Comparison of ENCODE assay signal across 1 cellular context in the genomic region with DNA sequence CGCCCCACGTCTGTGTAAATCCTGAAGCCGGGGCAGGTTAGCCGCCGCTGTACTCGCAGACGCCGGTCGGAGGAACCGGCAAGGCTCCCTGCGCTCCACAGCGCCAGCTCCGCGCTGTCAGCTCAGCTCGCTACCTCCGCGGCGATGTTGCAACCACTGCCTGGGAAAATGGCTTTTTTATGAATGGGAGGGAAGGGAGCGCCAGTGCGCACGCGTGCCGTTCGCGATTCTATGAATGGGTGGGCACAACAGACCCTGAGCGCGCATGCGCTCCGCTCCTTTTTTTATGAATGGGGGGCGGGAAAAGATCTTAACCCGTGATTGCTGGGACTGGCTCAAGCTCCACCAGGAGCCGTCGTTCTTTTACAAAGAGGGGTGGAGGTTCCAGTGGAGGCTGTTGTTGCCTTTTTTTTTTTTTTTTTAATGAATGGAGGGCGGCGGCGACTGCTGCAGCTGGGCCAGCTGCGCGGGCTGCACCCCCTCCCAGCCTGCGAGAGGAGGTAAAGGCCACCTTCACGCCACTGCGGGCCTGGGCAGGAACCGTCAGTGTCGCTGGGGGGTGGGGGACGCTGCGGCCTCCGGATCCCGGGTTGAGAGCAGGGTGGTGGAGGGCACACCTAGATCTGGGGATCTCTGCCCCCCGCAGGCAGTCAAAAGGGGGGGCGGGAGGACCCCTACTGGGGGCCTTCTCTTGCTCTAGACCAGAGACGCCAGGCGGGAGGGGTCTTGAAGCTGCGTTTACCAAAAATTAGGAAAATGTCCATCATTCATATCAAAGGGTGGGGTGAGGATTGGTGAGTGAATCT.
TF ChIP-seq lines count a peak whose summit lies in the region.

A gene with protein sequence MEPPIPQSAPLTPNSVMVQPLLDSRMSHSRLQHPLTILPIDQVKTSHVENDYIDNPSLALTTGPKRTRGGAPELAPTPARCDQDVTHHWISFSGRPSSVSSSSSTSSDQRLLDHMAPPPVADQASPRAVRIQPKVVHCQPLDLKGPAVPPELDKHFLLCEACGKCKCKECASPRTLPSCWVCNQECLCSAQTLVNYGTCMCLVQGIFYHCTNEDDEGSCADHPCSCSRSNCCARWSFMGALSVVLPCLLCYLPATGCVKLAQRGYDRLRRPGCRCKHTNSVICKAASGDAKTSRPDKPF (minus strand): TSS at position 151 of the 806 bp plus-strand sequence. CDS start 9,913 bp downstream, outside the sequence.

TF ChIP-seq in K562, 482 proteins besides CTCF, POLR2A, EP300 and RAD21 (continued from another document and continues in another):
- TF ChIP-seq, protein P1, sequence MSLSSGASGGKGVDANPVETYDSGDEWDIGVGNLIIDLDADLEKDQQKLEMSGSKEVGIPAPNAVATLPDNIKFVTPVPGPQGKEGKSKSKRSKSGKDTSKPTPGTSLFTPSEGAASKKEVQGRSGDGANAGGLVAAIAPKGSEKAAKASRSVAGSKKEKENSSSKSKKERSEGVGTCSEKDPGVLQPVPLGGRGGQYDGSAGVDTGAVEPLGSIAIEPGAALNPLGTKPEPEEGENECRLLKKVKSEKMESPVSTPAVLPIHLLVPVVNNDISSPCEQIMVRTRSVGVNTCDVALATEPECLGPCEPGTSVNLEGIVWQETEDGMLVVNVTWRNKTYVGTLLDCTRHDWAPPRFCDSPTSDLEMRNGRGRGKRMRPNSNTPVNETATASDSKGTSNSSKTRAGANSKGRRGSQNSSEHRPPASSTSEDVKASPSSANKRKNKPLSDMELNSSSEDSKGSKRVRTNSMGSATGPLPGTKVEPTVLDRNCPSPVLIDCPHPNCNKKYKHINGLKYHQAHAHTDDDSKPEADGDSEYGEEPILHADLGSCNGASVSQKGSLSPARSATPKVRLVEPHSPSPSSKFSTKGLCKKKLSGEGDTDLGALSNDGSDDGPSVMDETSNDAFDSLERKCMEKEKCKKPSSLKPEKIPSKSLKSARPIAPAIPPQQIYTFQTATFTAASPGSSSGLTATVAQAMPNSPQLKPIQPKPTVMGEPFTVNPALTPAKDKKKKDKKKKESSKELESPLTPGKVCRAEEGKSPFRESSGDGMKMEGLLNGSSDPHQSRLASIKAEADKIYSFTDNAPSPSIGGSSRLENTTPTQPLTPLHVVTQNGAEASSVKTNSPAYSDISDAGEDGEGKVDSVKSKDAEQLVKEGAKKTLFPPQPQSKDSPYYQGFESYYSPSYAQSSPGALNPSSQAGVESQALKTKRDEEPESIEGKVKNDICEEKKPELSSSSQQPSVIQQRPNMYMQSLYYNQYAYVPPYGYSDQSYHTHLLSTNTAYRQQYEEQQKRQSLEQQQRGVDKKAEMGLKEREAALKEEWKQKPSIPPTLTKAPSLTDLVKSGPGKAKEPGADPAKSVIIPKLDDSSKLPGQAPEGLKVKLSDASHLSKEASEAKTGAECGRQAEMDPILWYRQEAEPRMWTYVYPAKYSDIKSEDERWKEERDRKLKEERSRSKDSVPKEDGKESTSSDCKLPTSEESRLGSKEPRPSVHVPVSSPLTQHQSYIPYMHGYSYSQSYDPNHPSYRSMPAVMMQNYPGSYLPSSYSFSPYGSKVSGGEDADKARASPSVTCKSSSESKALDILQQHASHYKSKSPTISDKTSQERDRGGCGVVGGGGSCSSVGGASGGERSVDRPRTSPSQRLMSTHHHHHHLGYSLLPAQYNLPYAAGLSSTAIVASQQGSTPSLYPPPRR (CRISPR knock-in tag; IDR thresholded peaks at IDR 0.05; ENCODE audit: borderline replicate concordance): 0 out of 2 replicates have a peak, but pooled peaks have one; percentile 8
- no peak; the same call in 1 of the 2 replicates for TF ChIP-seq BCOR (IDR thresholded peaks at IDR 0.05)
- no peak for TF ChIP-seq RBM39 (optimal IDR thresholded peaks at IDR 0.05; ENCODE audit: low read depth, low read length)
- TF ChIP-seq, protein P2, sequence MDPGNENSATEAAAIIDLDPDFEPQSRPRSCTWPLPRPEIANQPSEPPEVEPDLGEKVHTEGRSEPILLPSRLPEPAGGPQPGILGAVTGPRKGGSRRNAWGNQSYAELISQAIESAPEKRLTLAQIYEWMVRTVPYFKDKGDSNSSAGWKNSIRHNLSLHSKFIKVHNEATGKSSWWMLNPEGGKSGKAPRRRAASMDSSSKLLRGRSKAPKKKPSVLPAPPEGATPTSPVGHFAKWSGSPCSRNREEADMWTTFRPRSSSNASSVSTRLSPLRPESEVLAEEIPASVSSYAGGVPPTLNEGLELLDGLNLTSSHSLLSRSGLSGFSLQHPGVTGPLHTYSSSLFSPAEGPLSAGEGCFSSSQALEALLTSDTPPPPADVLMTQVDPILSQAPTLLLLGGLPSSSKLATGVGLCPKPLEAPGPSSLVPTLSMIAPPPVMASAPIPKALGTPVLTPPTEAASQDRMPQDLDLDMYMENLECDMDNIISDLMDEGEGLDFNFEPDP (CRISPR knock-in tag; IDR thresholded peaks at IDR 0.05): no peak
- TF ChIP-seq, protein P3, sequence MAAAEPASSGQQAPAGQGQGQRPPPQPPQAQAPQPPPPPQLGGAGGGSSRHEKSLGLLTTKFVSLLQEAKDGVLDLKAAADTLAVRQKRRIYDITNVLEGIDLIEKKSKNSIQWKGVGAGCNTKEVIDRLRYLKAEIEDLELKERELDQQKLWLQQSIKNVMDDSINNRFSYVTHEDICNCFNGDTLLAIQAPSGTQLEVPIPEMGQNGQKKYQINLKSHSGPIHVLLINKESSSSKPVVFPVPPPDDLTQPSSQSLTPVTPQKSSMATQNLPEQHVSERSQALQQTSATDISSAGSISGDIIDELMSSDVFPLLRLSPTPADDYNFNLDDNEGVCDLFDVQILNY (CRISPR knock-in tag; IDR thresholded peaks at IDR 0.05): no peak
- peak; percentile 40 for TF ChIP-seq FOSL1 (tag; conservative IDR thresholded peaks at IDR 0.05)
- no peak for TF ChIP-seq NR2C2 (CRISPR knock-in tag; IDR thresholded peaks at IDR 0.05)
- TF ChIP-seq NR2C2 (tag; IDR thresholded peaks at IDR 0.05): peak; percentile 52; the same call in 1 of the 2 replicates
- TF ChIP-seq, protein P4, sequence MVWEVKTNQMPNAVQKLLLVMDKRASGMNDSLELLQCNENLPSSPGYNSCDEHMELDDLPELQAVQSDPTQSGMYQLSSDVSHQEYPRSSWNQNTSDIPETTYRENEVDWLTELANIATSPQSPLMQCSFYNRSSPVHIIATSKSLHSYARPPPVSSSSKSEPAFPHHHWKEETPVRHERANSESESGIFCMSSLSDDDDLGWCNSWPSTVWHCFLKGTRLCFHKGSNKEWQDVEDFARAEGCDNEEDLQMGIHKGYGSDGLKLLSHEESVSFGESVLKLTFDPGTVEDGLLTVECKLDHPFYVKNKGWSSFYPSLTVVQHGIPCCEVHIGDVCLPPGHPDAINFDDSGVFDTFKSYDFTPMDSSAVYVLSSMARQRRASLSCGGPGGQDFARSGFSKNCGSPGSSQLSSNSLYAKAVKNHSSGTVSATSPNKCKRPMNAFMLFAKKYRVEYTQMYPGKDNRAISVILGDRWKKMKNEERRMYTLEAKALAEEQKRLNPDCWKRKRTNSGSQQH (CRISPR knock-in tag; IDR thresholded peaks at IDR 0.05): no peak
- no peak for TF ChIP-seq MECOM (CRISPR knock-in tag; IDR thresholded peaks at IDR 0.05)
- TF ChIP-seq, protein P5, sequence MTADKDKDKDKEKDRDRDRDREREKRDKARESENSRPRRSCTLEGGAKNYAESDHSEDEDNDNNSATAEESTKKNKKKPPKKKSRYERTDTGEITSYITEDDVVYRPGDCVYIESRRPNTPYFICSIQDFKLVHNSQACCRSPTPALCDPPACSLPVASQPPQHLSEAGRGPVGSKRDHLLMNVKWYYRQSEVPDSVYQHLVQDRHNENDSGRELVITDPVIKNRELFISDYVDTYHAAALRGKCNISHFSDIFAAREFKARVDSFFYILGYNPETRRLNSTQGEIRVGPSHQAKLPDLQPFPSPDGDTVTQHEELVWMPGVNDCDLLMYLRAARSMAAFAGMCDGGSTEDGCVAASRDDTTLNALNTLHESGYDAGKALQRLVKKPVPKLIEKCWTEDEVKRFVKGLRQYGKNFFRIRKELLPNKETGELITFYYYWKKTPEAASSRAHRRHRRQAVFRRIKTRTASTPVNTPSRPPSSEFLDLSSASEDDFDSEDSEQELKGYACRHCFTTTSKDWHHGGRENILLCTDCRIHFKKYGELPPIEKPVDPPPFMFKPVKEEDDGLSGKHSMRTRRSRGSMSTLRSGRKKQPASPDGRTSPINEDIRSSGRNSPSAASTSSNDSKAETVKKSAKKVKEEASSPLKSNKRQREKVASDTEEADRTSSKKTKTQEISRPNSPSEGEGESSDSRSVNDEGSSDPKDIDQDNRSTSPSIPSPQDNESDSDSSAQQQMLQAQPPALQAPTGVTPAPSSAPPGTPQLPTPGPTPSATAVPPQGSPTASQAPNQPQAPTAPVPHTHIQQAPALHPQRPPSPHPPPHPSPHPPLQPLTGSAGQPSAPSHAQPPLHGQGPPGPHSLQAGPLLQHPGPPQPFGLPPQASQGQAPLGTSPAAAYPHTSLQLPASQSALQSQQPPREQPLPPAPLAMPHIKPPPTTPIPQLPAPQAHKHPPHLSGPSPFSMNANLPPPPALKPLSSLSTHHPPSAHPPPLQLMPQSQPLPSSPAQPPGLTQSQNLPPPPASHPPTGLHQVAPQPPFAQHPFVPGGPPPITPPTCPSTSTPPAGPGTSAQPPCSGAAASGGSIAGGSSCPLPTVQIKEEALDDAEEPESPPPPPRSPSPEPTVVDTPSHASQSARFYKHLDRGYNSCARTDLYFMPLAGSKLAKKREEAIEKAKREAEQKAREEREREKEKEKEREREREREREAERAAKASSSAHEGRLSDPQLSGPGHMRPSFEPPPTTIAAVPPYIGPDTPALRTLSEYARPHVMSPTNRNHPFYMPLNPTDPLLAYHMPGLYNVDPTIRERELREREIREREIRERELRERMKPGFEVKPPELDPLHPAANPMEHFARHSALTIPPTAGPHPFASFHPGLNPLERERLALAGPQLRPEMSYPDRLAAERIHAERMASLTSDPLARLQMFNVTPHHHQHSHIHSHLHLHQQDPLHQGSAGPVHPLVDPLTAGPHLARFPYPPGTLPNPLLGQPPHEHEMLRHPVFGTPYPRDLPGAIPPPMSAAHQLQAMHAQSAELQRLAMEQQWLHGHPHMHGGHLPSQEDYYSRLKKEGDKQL (CRISPR knock-in tag; IDR thresholded peaks at IDR 0.05; ENCODE audit: borderline replicate concordance): no peak
- no peak for TF ChIP-seq HDAC6 (IDR thresholded peaks at IDR 0.05; ENCODE audit: low read depth, low read length)
- peak; percentile 55; the same call in 1 of the 2 replicates for TF ChIP-seq EP400 (IDR thresholded peaks at IDR 0.05)
- no peak for TF ChIP-seq HMBOX1 (IDR thresholded peaks at IDR 0.05)
- no peak for TF ChIP-seq ZNF24 (IDR thresholded peaks at IDR 0.05)
- peak; percentile 48 for TF ChIP-seq ETS1 (conservative IDR thresholded peaks at IDR 0.05; ENCODE audit: control insufficient read depth, low read depth, low read length)
- TF ChIP-seq SMAD1 (IDR thresholded peaks at IDR 0.05; ENCODE audit: low read depth, low read length, partially characterized antibody): peak; percentile 45
- no peak for TF ChIP-seq HNRNPK (IDR thresholded peaks at IDR 0.05; ENCODE audit: low read depth, low read length, poor library complexity, severe bottlenecking)
- TF ChIP-seq, protein P6, sequence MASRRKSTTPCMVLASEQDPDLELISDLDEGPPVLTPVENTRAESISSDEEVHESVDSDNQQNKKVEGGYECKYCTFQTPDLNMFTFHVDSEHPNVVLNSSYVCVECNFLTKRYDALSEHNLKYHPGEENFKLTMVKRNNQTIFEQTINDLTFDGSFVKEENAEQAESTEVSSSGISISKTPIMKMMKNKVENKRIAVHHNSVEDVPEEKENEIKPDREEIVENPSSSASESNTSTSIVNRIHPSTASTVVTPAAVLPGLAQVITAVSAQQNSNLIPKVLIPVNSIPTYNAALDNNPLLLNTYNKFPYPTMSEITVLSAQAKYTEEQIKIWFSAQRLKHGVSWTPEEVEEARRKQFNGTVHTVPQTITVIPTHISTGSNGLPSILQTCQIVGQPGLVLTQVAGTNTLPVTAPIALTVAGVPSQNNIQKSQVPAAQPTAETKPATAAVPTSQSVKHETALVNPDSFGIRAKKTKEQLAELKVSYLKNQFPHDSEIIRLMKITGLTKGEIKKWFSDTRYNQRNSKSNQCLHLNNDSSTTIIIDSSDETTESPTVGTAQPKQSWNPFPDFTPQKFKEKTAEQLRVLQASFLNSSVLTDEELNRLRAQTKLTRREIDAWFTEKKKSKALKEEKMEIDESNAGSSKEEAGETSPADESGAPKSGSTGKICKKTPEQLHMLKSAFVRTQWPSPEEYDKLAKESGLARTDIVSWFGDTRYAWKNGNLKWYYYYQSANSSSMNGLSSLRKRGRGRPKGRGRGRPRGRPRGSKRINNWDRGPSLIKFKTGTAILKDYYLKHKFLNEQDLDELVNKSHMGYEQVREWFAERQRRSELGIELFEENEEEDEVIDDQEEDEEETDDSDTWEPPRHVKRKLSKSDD (conservative IDR thresholded peaks at IDR 0.05; ENCODE audit: low read length): no peak
- no peak for TF ChIP-seq MLX (CRISPR knock-in tag; conservative IDR thresholded peaks at IDR 0.05)
- 0 out of 2 replicates have a peak, but pooled peaks have one; percentile 20 for TF ChIP-seq CBFA2T3 (IDR thresholded peaks at IDR 0.05)
- TF ChIP-seq ZNF696 (CRISPR knock-in tag; conservative IDR thresholded peaks at IDR 0.05): no peak
- no peak for TF ChIP-seq ZNF134 (CRISPR knock-in tag; conservative IDR thresholded peaks at IDR 0.05)
- TF ChIP-seq MAFK (IDR thresholded peaks at IDR 0.05; ENCODE audit: low read length): 0 out of 2 replicates have a peak, but pooled peaks have one; percentile 3
